Comparison of ENCODE assay signal across 19 cellular contexts in genomic region chr4:708631-708933, GRCh38. TPM values are rescaled to one million over a fixed set of nuclear protein-coding genes. Genes with fewer than 3 reads are reported as not detected.
A peak's percentile ranks its signal among the peaks of the same experiment; 100 is the strongest.
DNase-seq lines count a peak whose midpoint lies in the region; ATAC-seq and TF ChIP-seq lines count a peak whose summit lies in the region.
"Had no signal": no experiment of that assay in that cellular context is flagged by ENCODE, and none has a peak within 500 bp of the region (broad histone marks: within the 10 kb centered on the region; RNA-seq: fewer than 3 reads in every experiment).

No MANE protein-coding gene starts in this region.

- CTCF ChIA-PET in SK-N-SH (lab: Yijun Ruan, JAX), result interaction anchor here (0.7 to 1.9 kb wide), 2 partner anchors 24 to 106 kb away, joined by 3 to 9 read pairs; no protein-coding TSS in a partner anchor

- peaks cover 0 to 25% of the 10 kb centered on the region in 2 experiments; a peak in 2 of 4 replicates for H3K4me1 ChIP-seq in SK-N-SH (ENCODE audit: control insufficient read depth in 1 of 2, insufficient read depth in 2 of 2, low read depth in 1 of 2, low read length in 1 of 2)
- peaks cover 19% of the 10 kb centered on the region for H3K4me1 ChIP-seq in NT2/D1 (ENCODE audit: insufficient read depth, insufficient read length)

- peaks cover 3% of the 10 kb centered on the region for H3F3A ChIP-seq in SK-N-SH (replicated peaks; ENCODE audit: insufficient read depth)

- H3K27me3 ChIP-seq in SK-N-SH (ENCODE audit: insufficient read depth) (no peaks in the 10 kb centered on the region), NT2/D1 (ENCODE audit: insufficient read depth, insufficient read length) (peaks cover 7% of the 10 kb centered on the region)
- H3K27me3 ChIP-seq: upper lobe of right lung had no signal

- H3K4me3 ChIP-seq in SK-N-SH (ENCODE audit: low read depth in 2 of 2, low read length in 1 of 2), result no peak overlapping the region; a peak in 2 of 4 replicates
- no peak overlapping the region for H3K4me3 ChIP-seq in NT2/D1 (ENCODE audit: insufficient read length, low read depth)
- H3K4me3 ChIP-seq in fibroblast of villous mesenchyme (ENCODE audit: low read depth, low read length), result peak overlapping the region; percentile 6
- no peak overlapping the region for H3K4me3 ChIP-seq in lower leg skin (ENCODE audit: low read depth, poor library complexity, severe bottlenecking)
- H3K4me3 ChIP-seq: GM23338, upper lobe of right lung had no signal

- H4K20me1 ChIP-seq in SK-N-SH (ENCODE audit: insufficient read depth), result peaks cover 56% of the 10 kb centered on the region

- H3K36me3 Mint-ChIP-seq in progenitor cell of endocrine pancreas (ENCODE audit: insufficient read depth), result peaks cover 22% of the 10 kb centered on the region

- TF ChIP-seq CTCF in SK-N-SH (IDR thresholded peaks at IDR 0.05), result no peak
- TF ChIP-seq CTCF in fibroblast of villous mesenchyme (IDR thresholded peaks at IDR 0.05; ENCODE audit: insufficient read depth, low read depth, low read length), result no peak
- no peak for TF ChIP-seq CTCF in progenitor cell of endocrine pancreas (IDR thresholded peaks at IDR 0.05; ENCODE audit: unreplicated experiment)
- TF ChIP-seq CTCF in lower leg skin (IDR thresholded peaks at IDR 0.05), result no peak

- H3K27ac Mint-ChIP-seq in progenitor cell of endocrine pancreas, result peak overlapping the region; percentile 64
- H3K27ac Mint-ChIP-seq: activated CD8-positive, alpha-beta memory T cell treated with anti-CD3 and anti-CD28 coated beads, Interleukin-2, amount 10 ng/mL, durations not matched to agents 7 days and 5 days; dendritic cell treated with granulocyte-macrophage colony-stimulating factor and Interleukin-4, amounts not matched to agents 40 ng/mL and 50 ng/mL, for 4 days; GM23338 had no signal

- no peaks in the 10 kb centered on the region for H3K27me3 Mint-ChIP-seq in progenitor cell of endocrine pancreas
- H3K27me3 Mint-ChIP-seq: activated CD8-positive, alpha-beta memory T cell treated with anti-CD3 and anti-CD28 coated beads, Interleukin-2, amount 10 ng/mL, durations not matched to agents 7 days and 5 days had no signal

- H3K9ac ChIP-seq in SK-N-SH (no peak overlapping the region), NT2/D1 (ENCODE audit: insufficient read length, low read depth) (peak overlapping the region; percentile 21)

- POLR2A ChIA-PET in SK-N-SH (lab: Yijun Ruan, JAX), result no interaction called here

- intact Hi-C loops in lower leg skin (cut with DNase I; ENCODE audit: low total_unique reads), result no loop called here

- peaks cover 75% of the 10 kb centered on the region for H3K79me2 ChIP-seq in SK-N-SH (ENCODE audit: insufficient read depth)

- H3K4me3 Mint-ChIP-seq in progenitor cell of endocrine pancreas (ENCODE audit: low read depth), result peak overlapping the region; percentile 50
- H3K4me3 Mint-ChIP-seq: activated CD8-positive, alpha-beta memory T cell treated with anti-CD3 and anti-CD28 coated beads, Interleukin-2, amount 10 ng/mL, durations not matched to agents 7 days and 5 days; dendritic cell treated with granulocyte-macrophage colony-stimulating factor and Interleukin-4, amounts not matched to agents 40 ng/mL and 50 ng/mL, for 4 days; GM23338 had no signal

- TF ChIP-seq EP300 in SK-N-SH (IDR thresholded peaks at IDR 0.05; ENCODE audit: borderline replicate concordance in 1 of 2, low read depth in 1 of 2, low read length in 1 of 2), result no peak

- no peak overlapping the region for H2AFZ ChIP-seq in SK-N-SH (ENCODE audit: low read depth)
- H2AFZ ChIP-seq: GM23338 had no signal

- DNase-seq in SK-N-SH (no peak), NT2/D1 (ENCODE audit: low read depth, low spot score) (no peak), fibroblast of villous mesenchyme (ENCODE audit: low read depth) (no peak), progenitor cell of endocrine pancreas (ENCODE audit: low spot score, unreplicated experiment) (no peak), NAMALWA (ENCODE audit: low spot score) (no peak), lower leg skin (ENCODE audit: low spot score in 2 of 2) (no peak)
- DNase-seq: activated CD8-positive, alpha-beta memory T cell treated with anti-CD3 and anti-CD28 coated beads, Interleukin-2, amount 10 ng/mL, durations not matched to agents 7 days and 5 days; activated gamma-delta T cell treated with Interleukin-2 at 50 U/mL for 16 hours; hippocampal formation; NCI-H226; NK-92 treated with Interleukin-12 subunit alpha and Interleukin-12 subunit beta, amount 100 ng/mL, for 24 hours; stimulated activated naive CD8-positive, alpha-beta T cell treated with anti-CD3 and anti-CD28 coated beads, Interleukin-15, Interleukin-2, amounts not matched to agents 100 U/mL and 50 U/mL, for 24 hours; upper lobe of right lung had no signal

- peak overlapping the region; percentile 98 for H3K4me2 ChIP-seq in SK-N-SH
- H3K4me2 ChIP-seq: GM23338 had no signal

- no peak for TF ChIP-seq RAD21 in SK-N-SH (IDR thresholded peaks at IDR 0.05; ENCODE audit: low read length)

- H3K27ac ChIP-seq in SK-N-SH (ENCODE audit: low read depth in 2 of 2, low read length in 1 of 2), result no peak overlapping the region
- H3K27ac ChIP-seq: 22Rv1, upper lobe of right lung had no signal

- H3K4me1 Mint-ChIP-seq in progenitor cell of endocrine pancreas (ENCODE audit: low read depth), result peaks cover 16% of the 10 kb centered on the region

- no peaks in the 10 kb centered on the region for H3K9me3 ChIP-seq in SK-N-SH
- no peaks in the 10 kb centered on the region for H3K9me3 ChIP-seq in NT2/D1 (ENCODE audit: insufficient read depth, low read length)
- H3K9me3 ChIP-seq: upper lobe of right lung had no signal

- no peak for TF ChIP-seq POLR2A in lower leg skin (IDR thresholded peaks at IDR 0.05)

- no peak for ATAC-seq in SK-N-SH treated with all-trans-retinoic acid at 6 μM for 48 hours
- no peak for ATAC-seq in HG03095 (IDR thresholded peaks at IDR 0.05; ENCODE audit: unreplicated experiment)
- ATAC-seq: activated CD4-positive, CD25-positive, alpha-beta regulatory T cell treated with anti-CD3 and anti-CD28 coated beads, Interleukin-2, amount 50 U/mL, for 24 hours; activated CD8-positive, alpha-beta memory T cell treated with anti-CD3 and anti-CD28 coated beads, Interleukin-2, amount 10 ng/mL, durations not matched to agents 7 days and 5 days; GM23338; stimulated activated naive CD8-positive, alpha-beta T cell treated with anti-CD3 and anti-CD28 coated beads, Interleukin-15, Interleukin-2, amounts not matched to agents 100 U/mL and 50 U/mL, for 24 hours; upper lobe of right lung had no signal

- WGBS in SK-N-SH (ENCODE audit: low lambda C conversion rate), result 96% methylated on average over 5 of the region's 6 CpGs
- 86 to 92% methylated on average over 6 of the region's 6 CpGs for WGBS in lower leg skin, 2 donors

- H3K9me3 Mint-ChIP-seq in progenitor cell of endocrine pancreas (ENCODE audit: low read depth), result no peaks in the 10 kb centered on the region
- H3K9me3 Mint-ChIP-seq: dendritic cell treated with granulocyte-macrophage colony-stimulating factor and Interleukin-4, amounts not matched to agents 40 ng/mL and 50 ng/mL, for 4 days; GM23338 had no signal

- H3K9me2 ChIP-seq in SK-N-SH, result no peaks in the 10 kb centered on the region

- H3K36me3 ChIP-seq in SK-N-SH (replicated peaks in 1 of 2; ENCODE audit: control insufficient read depth in 1 of 2, insufficient read depth in 2 of 2, low read length in 1 of 2) (peaks cover 4 to 7% of the 10 kb centered on the region in 2 experiments), NT2/D1 (ENCODE audit: insufficient read depth, insufficient read length, low read length) (peaks cover 35% of the 10 kb centered on the region)
- H3K36me3 ChIP-seq: upper lobe of right lung had no signal

TF ChIP-seq in SK-N-SH, 30 proteins besides CTCF, POLR2A, EP300 and RAD21 (continues in another document):
- TF ChIP-seq NRF1 (IDR thresholded peaks at IDR 0.05; ENCODE audit: low read depth, low read length), result no peak

TF ChIP-seq in SK-N-SH treated with all-trans-retinoic acid at 6 μM for 48 hours, 23 proteins besides CTCF, POLR2A, EP300 and RAD21 (continues in another document):
- TF ChIP-seq TOX (CRISPR knock-in tag; IDR thresholded peaks at IDR 0.05; ENCODE audit: borderline replicate concordance) (no peak), ZFP30 (CRISPR knock-in tag; IDR thresholded peaks at IDR 0.05) (no peak), ARNTL (CRISPR knock-in tag; IDR thresholded peaks at IDR 0.05; ENCODE audit: borderline replicate concordance, low read depth) (no peak), ESRRG (CRISPR knock-in tag; IDR thresholded peaks at IDR 0.05) (no peak)

RNA-seq across cellular contexts. Expression of gene PCGF3, which starts 3.0 kb away (rescaled TPM):
- 44.8 and 47.0 TPM in 2 replicates for polyA plus RNA-seq in SK-N-SH (2012; rRNA removed)
- polyA plus RNA-seq in SK-N-SH (2012; cell fraction: cytosol; rRNA removed), result 19.3 and 28.5 TPM in 2 replicates
- 193 TPM in 2 replicates for polyA plus RNA-seq in SK-N-SH (2012; cell fraction: nucleus; rRNA removed)
- total RNA-seq in fibroblast of villous mesenchyme, result 36.7 and 40.6 TPM in 2 replicates
- 79.8 and 87.9 TPM in 2 replicates for total RNA-seq in progenitor cell of endocrine pancreas
- total RNA-seq in lower leg skin, result 100 to 1,000 TPM in 1 of 4 donors, 10 to 100 TPM in 3; 55.2 to 102 (median 72.3) TPM

RNA-seq across cellular contexts. Expression of gene SLC49A3, which starts 19.6 kb away (rescaled TPM):
- 0.05 and 0.15 TPM in 2 replicates for polyA plus RNA-seq in SK-N-SH (2012; rRNA removed)
- polyA plus RNA-seq in SK-N-SH (2012; cell fraction: cytosol; rRNA removed), result not detected in 2 replicates
- polyA plus RNA-seq in SK-N-SH (2012; cell fraction: nucleus; rRNA removed), result 0.70 and 0.83 TPM in 2 replicates
- 3.9 and 7.1 TPM in 2 replicates for total RNA-seq in fibroblast of villous mesenchyme
- total RNA-seq in progenitor cell of endocrine pancreas, result 12.9 and 13.1 TPM in 2 replicates
- 10 to 100 TPM; 16.8 to 33.8 (median 22.7) TPM for total RNA-seq in lower leg skin

RNA-seq across cellular contexts. Expression of gene MYL5, which starts 34.2 kb away (rescaled TPM):
- polyA plus RNA-seq in SK-N-SH (2012; rRNA removed), result 46.9 and 51.7 TPM in 2 replicates
- polyA plus RNA-seq in SK-N-SH (2012; cell fraction: cytosol; rRNA removed), result 38.1 and 40.2 TPM in 2 replicates
- 157 and 191 TPM in 2 replicates for polyA plus RNA-seq in SK-N-SH (2012; cell fraction: nucleus; rRNA removed)
- total RNA-seq in fibroblast of villous mesenchyme (9.1 and 14.2 TPM in 2 replicates), progenitor cell of endocrine pancreas (22.6 and 23.7 TPM in 2 replicates), lower leg skin (10 to 100 TPM in 1 of 4 donors, 1 to 10 TPM in 3; 7.2 to 31.4 (median 7.7) TPM)

RNA-seq across cellular contexts. Expression of gene ATP5ME, which starts 34.5 kb away (rescaled TPM):
- polyA plus RNA-seq in SK-N-SH (2012; rRNA removed), result 976 and 1,185 TPM in 2 replicates
- 1,140 and 1,209 TPM in 2 replicates for polyA plus RNA-seq in SK-N-SH (2012; cell fraction: cytosol; rRNA removed)
- 266 and 644 TPM in 2 replicates for polyA plus RNA-seq in SK-N-SH (2012; cell fraction: nucleus; rRNA removed)
- total RNA-seq in fibroblast of villous mesenchyme, result 72.5 and 106 TPM in 2 replicates
- 235 and 236 TPM in 2 replicates for total RNA-seq in progenitor cell of endocrine pancreas
- total RNA-seq in lower leg skin, result 100 to 1,000 TPM in 3 of 4 donors, 10 to 100 TPM in 1; 38.2 to 172 (median 140) TPM
